ENCODE assay signal across 23 cellular contexts in genomic region chr3:172687501-172687900, GRCh38. TPM values are rescaled to one million over a fixed set of nuclear protein-coding genes. Genes with fewer than 3 reads are reported as not detected.
DNase-seq lines count a peak whose midpoint lies in the region; ATAC-seq and TF ChIP-seq lines count a peak whose summit lies in the region.
"Had no signal": no experiment of that assay in that cellular context is flagged by ENCODE, and none has a peak within 500 bp of the region (broad histone marks: within the 10 kb centered on the region; RNA-seq: fewer than 3 reads in every experiment).

No MANE protein-coding gene starts in this region.

- no TSS peak for BruUV-seq in OCI-LY7 (replicated peaks; lab: Mats Ljungman, UMichigan)

- H3K4me1 ChIP-seq in SJCRH30 (peaks cover 4% of the 10 kb centered on the region; the same call in 1 of the 2 replicates), left ventricle myocardium inferior (peaks cover 77% of the 10 kb centered on the region), OCI-LY7 (ENCODE audit: insufficient read depth, low read length, poor library complexity, severe bottlenecking) (peaks cover 7% of the 10 kb centered on the region)

- H3K36me3 Mint-ChIP-seq in activated CD4-positive, alpha-beta T cell treated with anti-CD3 and anti-CD28 coated beads, Interleukin-2, amount 10 ng/mL, durations not matched to agents 24 days and 14 days (ENCODE audit: low read depth), result no peaks in the 10 kb centered on the region
- H3K36me3 Mint-ChIP-seq: brain, naive B cell had no signal

- H3K4me3 ChIP-seq in SJCRH30 (no peak overlapping the region), left ventricle myocardium inferior (no peak overlapping the region), OCI-LY7 (ENCODE audit: low read depth, low read length, poor library complexity, severe bottlenecking) (no peak overlapping the region)
- H3K4me3 ChIP-seq: dorsolateral prefrontal cortex, lower lobe of right lung had no signal

- peaks cover 3% of the 10 kb centered on the region; the same call in 1 of the 2 replicates for H4K20me1 ChIP-seq in OCI-LY7 (ENCODE audit: insufficient read depth, low read length)

- H3K9me3 Mint-ChIP-seq in activated CD4-positive, alpha-beta T cell treated with anti-CD3 and anti-CD28 coated beads, Interleukin-2, amount 10 ng/mL, durations not matched to agents 24 days and 14 days, result no peaks in the 10 kb centered on the region
- H3K9me3 Mint-ChIP-seq: activated naive CD4-positive, alpha-beta T cell treated with anti-CD3 and anti-CD28 coated beads, Interleukin-2, amount 50 U/mL, for 24 hours; activated T-cell treated with anti-CD3 and anti-CD28 coated beads, Interleukin-2, amount 50 U/mL, for 72 hours; brain; CD8-positive, alpha-beta memory T cell; naive B cell had no signal

- POLR2A ChIA-PET in OCI-LY7 (lab: Charles Lee), result interaction anchor here (0.7 kb wide), 1 partner anchor 10 kb away, joined by 3 read pairs; no protein-coding TSS in a partner anchor

- peaks cover 14% of the 10 kb centered on the region for H3K4me1 Mint-ChIP-seq in activated CD4-positive, alpha-beta T cell treated with anti-CD3 and anti-CD28 coated beads, Interleukin-2, amount 10 ng/mL, durations not matched to agents 24 days and 14 days

- H3K79me2 ChIP-seq in OCI-LY7 (ENCODE audit: insufficient read depth, low read depth, low read length), result no peaks in the 10 kb centered on the region

- H3K36me3 ChIP-seq in SJCRH30 (no peaks in the 10 kb centered on the region), left ventricle myocardium inferior (no peaks in the 10 kb centered on the region), OCI-LY7 (ENCODE audit: insufficient read depth, low read length) (no peaks in the 10 kb centered on the region)
- H3K36me3 ChIP-seq: lower lobe of right lung had no signal

- no peaks in the 10 kb centered on the region for H3K9me2 ChIP-seq in OCI-LY7 (ENCODE audit: insufficient read depth, low read length)

- TF ChIP-seq CTCF in left ventricle myocardium inferior (IDR thresholded peaks at IDR 0.05; ENCODE audit: borderline replicate concordance) (no peak), OCI-LY7 (conservative IDR thresholded peaks at IDR 0.05; ENCODE audit: low read length) (no peak)

- CTCF ChIA-PET in OCI-LY7 (lab: Charles Lee; ENCODE audit: unreplicated experiment), result no interaction called here

- DNase-seq in DMS 273 treated with DMSO at 0.1 percent for 48 hours (lab: John Stamatoyannopoulos, UW) (peak; percentile 13), NCI-H2081 treated with DMSO at 0.1 percent for 48 hours (lab: John Stamatoyannopoulos, UW) (peak; percentile 77), SJCRH30 (peak; percentile 22 to 39), left ventricle myocardium inferior (no peak), OCI-LY7 (ENCODE audit: low spot score) (no peak)
- DNase-seq in activated CD4-positive, alpha-beta T cell treated with anti-CD3 and anti-CD28 coated beads, Interleukin-2, amount 10 ng/mL, durations not matched to agents 24 days and 14 days, result no peak
- DNase-seq: activated CD8-positive, alpha-beta T cell treated with anti-CD3 and anti-CD28 coated beads, Interleukin-2, amount 10 ng/mL, durations not matched to agents 7 days and 5 days; activated T-cell treated with anti-CD3 and anti-CD28 coated beads, Interleukin-2, amount 50 U/mL, for 72 hours; CD8-positive, alpha-beta memory T cell; EL; head of caudate nucleus; lower lobe of right lung; naive B cell; NK-92 treated with Interleukin-12 subunit alpha and Interleukin-12 subunit beta, amount 100 ng/mL, for 24 hours; small intestine; stimulated activated CD8-positive, alpha-beta memory T cell treated with anti-CD3 and anti-CD28 coated beads, Interleukin-4, amount 100 ng/mL, for 48 hours; T-helper 1 cell had no signal

- H3K27ac ChIP-seq in SJCRH30 (no peak overlapping the region), left ventricle myocardium inferior (replicated peaks) (peak overlapping the region; percentile 90), OCI-LY7 (ENCODE audit: low read depth, low read length, poor library complexity, severe bottlenecking) (no peak overlapping the region)
- H3K27ac ChIP-seq: lower lobe of right lung, parathyroid adenoma had no signal

- H3K4me3 Mint-ChIP-seq in activated CD4-positive, alpha-beta T cell treated with anti-CD3 and anti-CD28 coated beads, Interleukin-2, amount 10 ng/mL, durations not matched to agents 24 days and 14 days, result no peak overlapping the region
- H3K4me3 Mint-ChIP-seq: activated CD8-positive, alpha-beta T cell treated with anti-CD3 and anti-CD28 coated beads, Interleukin-2, amount 10 ng/mL, durations not matched to agents 7 days and 5 days; activated naive CD4-positive, alpha-beta T cell treated with anti-CD3 and anti-CD28 coated beads, Interleukin-2, amount 50 U/mL, for 24 hours; activated T-cell treated with anti-CD3 and anti-CD28 coated beads, Interleukin-2, amount 50 U/mL, for 72 hours; brain; CD8-positive, alpha-beta memory T cell had no signal

- H3K27ac Mint-ChIP-seq in activated CD4-positive, alpha-beta T cell treated with anti-CD3 and anti-CD28 coated beads, Interleukin-2, amount 10 ng/mL, durations not matched to agents 24 days and 14 days, result no peak overlapping the region
- H3K27ac Mint-ChIP-seq: activated CD8-positive, alpha-beta T cell treated with anti-CD3 and anti-CD28 coated beads, Interleukin-2, amount 10 ng/mL, durations not matched to agents 7 days and 5 days; activated naive CD4-positive, alpha-beta T cell treated with anti-CD3 and anti-CD28 coated beads, Interleukin-2, amount 50 U/mL, for 24 hours; activated T-cell treated with anti-CD3 and anti-CD28 coated beads, Interleukin-2, amount 50 U/mL, for 72 hours; CD8-positive, alpha-beta memory T cell had no signal

- ATAC-seq in GM21576 (IDR thresholded peaks at IDR 0.05; ENCODE audit: unreplicated experiment) (no peak), HG03025 (IDR thresholded peaks at IDR 0.05; ENCODE audit: low FRiP score, unreplicated experiment) (no peak)
- ATAC-seq: activated CD8-positive, alpha-beta T cell treated with anti-CD3 and anti-CD28 coated beads, Interleukin-2, amount 10 ng/mL, durations not matched to agents 7 days and 5 days; activated T-cell treated with anti-CD3 and anti-CD28 coated beads, Interleukin-2, amount 50 U/mL, for 72 hours; lower lobe of right lung had no signal

- intact Hi-C loops in left ventricle myocardium inferior (cut with micrococcal nuclease) (no loop called here), OCI-LY7 (cut with micrococcal nuclease; ENCODE audit: unreplicated experiment) (no loop called here)
- intact Hi-C loops in activated CD4-positive, alpha-beta T cell treated with anti-CD3 and anti-CD28 coated beads, Interleukin-2, amount 10 ng/mL, durations not matched to agents 24 days and 14 days (cut with micrococcal nuclease), result no loop called here

- H3K4me2 ChIP-seq in OCI-LY7 (ENCODE audit: low read length), result no peak overlapping the region

- no peaks in the 10 kb centered on the region for H3K9me3 ChIP-seq in SJCRH30 (replicated peaks)
- H3K9me3 ChIP-seq in left ventricle myocardium inferior (replicated peaks), result no peaks in the 10 kb centered on the region
- no peaks in the 10 kb centered on the region for H3K9me3 ChIP-seq in OCI-LY7 (ENCODE audit: low read length)
- H3K9me3 ChIP-seq: lower lobe of right lung had no signal

- H3K27me3 Mint-ChIP-seq in activated CD4-positive, alpha-beta T cell treated with anti-CD3 and anti-CD28 coated beads, Interleukin-2, amount 10 ng/mL, durations not matched to agents 24 days and 14 days, result no peaks in the 10 kb centered on the region
- H3K27me3 Mint-ChIP-seq: activated naive CD4-positive, alpha-beta T cell treated with anti-CD3 and anti-CD28 coated beads, Interleukin-2, amount 50 U/mL, for 24 hours; CD8-positive, alpha-beta memory T cell; naive B cell had no signal

- H2AFZ ChIP-seq in OCI-LY7 (ENCODE audit: low read length), result no peak overlapping the region
- H2AFZ ChIP-seq: parathyroid adenoma had no signal

- H3K27me3 ChIP-seq in SJCRH30 (no peaks in the 10 kb centered on the region), left ventricle myocardium inferior (ENCODE audit: low read depth) (no peaks in the 10 kb centered on the region)
- H3K27me3 ChIP-seq: dorsolateral prefrontal cortex had no signal

RNA-seq across cellular contexts. Expression of gene NCEH1, which starts 23.4 kb away (rescaled TPM):
- 1.1 and 1.4 TPM in 2 replicates for total RNA-seq in SJCRH30 (2014; rRNA removed; shearing (Covaris generic))
- 58.6 TPM for total RNA-seq in left ventricle myocardium inferior
- total RNA-seq in activated CD4-positive, alpha-beta T cell treated with anti-CD3 and anti-CD28 coated beads, Interleukin-2, amount 10 ng/mL, durations not matched to agents 24 days and 14 days, result 4.9 and 7.7 TPM in 2 replicates
- total RNA-seq in OCI-LY7 (2014; rRNA removed; shearing (Covaris generic)), result 2.3 and 2.7 TPM in 2 replicates
- 7.8 and 8.2 TPM in 2 replicates for total RNA-seq in OCI-LY7 (2022)

Comparison
In these comparisons a context has a peak if more than half of its experiments do, and no peak if none do; other contexts are left out.
1. DNase-seq: peak in DMS 273 treated with DMSO at 0.1 percent for 48 hours (single experiment), NCI-H2081 treated with DMSO at 0.1 percent for 48 hours (single experiment) and SJCRH30 (2 of 2); none in left ventricle myocardium inferior (single experiment), activated CD4-positive, alpha-beta T cell treated with anti-CD3 and anti-CD28 coated beads, Interleukin-2, amount 10 ng/mL, durations not matched to agents 24 days and 14 days (single experiment) and OCI-LY7 (single experiment).